In the genomic region with DNA sequence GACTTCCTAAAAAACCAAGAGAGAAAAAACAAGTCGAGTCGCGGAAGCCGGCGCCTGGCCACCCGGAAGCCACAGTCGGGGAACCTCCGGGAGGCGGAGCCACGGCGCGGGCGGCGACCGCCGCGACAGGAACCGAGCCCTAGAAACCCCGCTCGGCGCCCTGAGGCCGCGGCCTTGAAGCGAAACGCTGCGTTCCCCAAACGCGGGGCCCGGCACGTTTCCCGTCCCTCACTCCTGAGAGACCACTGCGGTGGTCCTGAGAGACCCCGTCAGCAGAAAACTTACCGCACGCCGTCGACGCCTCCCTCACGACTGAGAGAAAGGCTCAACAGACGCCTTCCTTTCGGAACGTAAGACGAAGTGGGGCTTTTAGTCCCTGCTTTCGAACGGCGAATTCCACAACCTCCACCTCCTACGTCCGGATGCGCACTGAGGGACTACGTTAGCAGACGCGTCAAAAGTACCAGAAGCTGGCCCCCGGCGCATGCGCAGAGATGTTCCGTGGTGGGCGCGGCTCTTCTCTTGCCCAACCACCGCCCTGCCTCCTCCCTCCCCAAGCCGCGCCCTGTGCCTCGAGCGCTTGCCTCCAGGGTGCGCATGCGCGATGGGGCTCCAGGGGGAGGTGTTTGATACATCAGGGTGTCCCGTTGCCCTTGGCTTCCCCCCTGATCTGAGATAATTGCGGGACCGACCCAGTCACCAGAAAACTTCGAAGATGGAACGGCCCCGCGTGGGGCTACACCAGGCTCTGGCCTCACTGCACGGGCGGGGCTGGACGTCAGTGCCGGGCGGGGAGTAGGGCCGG, we compare ENCODE assay signal across 8 cellular contexts. TPM values are rescaled to one million over a fixed set of nuclear protein-coding genes. Genes with fewer than 3 reads are reported as not detected.
A peak's percentile ranks its signal among the peaks of the same experiment; 100 is the strongest.
DNase-seq lines count a peak whose midpoint lies in the region; TF ChIP-seq lines count a peak whose summit lies in the region.

A gene with protein sequence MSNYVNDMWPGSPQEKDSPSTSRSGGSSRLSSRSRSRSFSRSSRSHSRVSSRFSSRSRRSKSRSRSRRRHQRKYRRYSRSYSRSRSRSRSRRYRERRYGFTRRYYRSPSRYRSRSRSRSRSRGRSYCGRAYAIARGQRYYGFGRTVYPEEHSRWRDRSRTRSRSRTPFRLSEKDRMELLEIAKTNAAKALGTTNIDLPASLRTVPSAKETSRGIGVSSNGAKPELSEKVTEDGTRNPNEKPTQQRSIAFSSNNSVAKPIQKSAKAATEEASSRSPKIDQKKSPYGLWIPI (minus strand): TSS at position 431 of the 805 bp plus-strand sequence. CDS start 491 bp downstream, outside the sequence.

- H3K4me3 ChIP-seq in HFF-Myc (replicated peaks; ENCODE audit: low read depth, low read length): peak within 1 kb of the TSS; percentile 97
- H3K4me3 ChIP-seq in NB4 (ENCODE audit: low read depth, low read length): peak within 1 kb of the TSS; percentile 95
- H3K4me3 ChIP-seq in SK-N-MC: peak within 1 kb of the TSS; percentile 100
- peak within 1 kb of the TSS; percentile 80 for H3K4me3 ChIP-seq in suprapubic skin

- peak within 1 kb of the TSS; percentile 93 for H3K27ac ChIP-seq in SK-N-MC
- H3K27ac ChIP-seq in suprapubic skin: peak within 1 kb of the TSS; percentile 99

- H3K9ac ChIP-seq in SK-N-MC (ENCODE audit: insufficient read length): peak within 1 kb of the TSS; percentile 96

- peak; percentile 100 for DNase-seq in GM03348 (ENCODE audit: low spot score)
- peak; percentile 91 for DNase-seq in HFF-Myc (ENCODE audit: extremely low read depth, low read depth)
- DNase-seq in NB4 (ENCODE audit: low read depth): peak; percentile 97
- peak; percentile 88 for DNase-seq in SK-N-MC (ENCODE audit: low read depth, low spot score)
- DNase-seq in activated naive CD4-positive, alpha-beta T cell treated with anti-CD3 and anti-CD28 coated beads, Interleukin-2, amount 50 U/mL, for 16 hours: peak; percentile 100
- DNase-seq in globus pallidus (ENCODE audit: low spot score): peak; percentile 99
- DNase-seq in nucleus accumbens (lab: John Stamatoyannopoulos, UW): peak; percentile 75 to 100 (median 98)
- DNase-seq in suprapubic skin (ENCODE audit: low spot score in 2 of 2): peak; percentile 99 to 100

- no peak for TF ChIP-seq EP300 in suprapubic skin (IDR thresholded peaks at IDR 0.05)

- TF ChIP-seq POLR2A in NB4 (IDR thresholded peaks at IDR 0.05; ENCODE audit: extremely low read depth, insufficient read length) (peak; percentile 99), suprapubic skin (IDR thresholded peaks at IDR 0.05) (peak; percentile 98 to 100)

- H3K27me3 ChIP-seq in suprapubic skin: no peaks in the 10 kb centered on the region

- 1% methylated on average over 32 of the region's 79 CpGs for WGBS in suprapubic skin

- H3K4me1 ChIP-seq in suprapubic skin: peaks cover 31% of the 10 kb centered on the region

- TF ChIP-seq CTCF in HFF-Myc (IDR thresholded peaks at IDR 0.05; ENCODE audit: low read depth, low read length, missing control alignments): no peak
- TF ChIP-seq CTCF in NB4 (IDR thresholded peaks at IDR 0.05; ENCODE audit: low read depth, low read length): no peak
- TF ChIP-seq CTCF in suprapubic skin (IDR thresholded peaks at IDR 0.05): no peak

- H3K9me3 ChIP-seq in SK-N-MC (ENCODE audit: low read depth, low read length): no peaks in the 10 kb centered on the region
- H3K9me3 ChIP-seq in suprapubic skin: no peaks in the 10 kb centered on the region

- H3K36me3 ChIP-seq in SK-N-MC (ENCODE audit: insufficient read depth, low read length): peaks cover 43% of the 10 kb centered on the region
- H3K36me3 ChIP-seq in suprapubic skin: peaks cover 31% of the 10 kb centered on the region

RNA-seq across cellular contexts. Expression of the gene that starts here (rescaled TPM):
- 100 to 1,000 TPM in 3 of 4 donors, 10 to 100 TPM in 1; 78.9 to 304 (median 120) TPM for total RNA-seq in suprapubic skin

Comparison
In these comparisons a context has a peak if more than half of its experiments do, and no peak if none do; other contexts are left out.
1. Peak in every context shown above with its lines: DNase-seq, H3K4me3 ChIP-seq and H3K27ac ChIP-seq.